1 cellular context compared by ENCODE assay signal in the genomic region with DNA sequence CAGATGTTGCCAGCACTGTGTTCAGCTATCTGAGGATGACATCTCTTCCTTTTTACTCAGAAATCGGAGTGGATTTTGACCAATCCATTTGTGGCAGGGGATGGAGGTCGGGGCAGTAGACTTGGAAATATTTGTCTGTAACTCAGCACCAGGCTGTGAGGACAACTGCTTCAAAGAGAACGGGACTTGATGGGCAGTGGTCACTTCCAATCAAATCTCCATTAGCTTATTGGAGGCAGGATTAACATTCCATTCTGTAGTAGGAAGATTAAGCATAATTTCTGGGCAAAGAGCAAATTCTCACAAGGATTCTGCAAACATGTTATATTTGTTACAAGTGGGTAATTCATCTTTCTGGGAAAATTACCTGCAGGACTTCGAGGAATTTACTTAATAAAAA.
TF ChIP-seq lines count a peak whose summit lies in the region.

No MANE protein-coding gene starts in this region.

TF ChIP-seq in WTC11, 78 proteins besides CTCF, POLR2A, EP300 and RAD21:
- TF ChIP-seq NFYB (CRISPR knock-in tag; conservative IDR thresholded peaks at IDR 0.05; ENCODE audit: low read depth) (peak; percentile 66), NR3C1 (CRISPR knock-in tag; conservative IDR thresholded peaks at IDR 0.05; ENCODE audit: low read depth) (no peak)
